In genomic region chr6:111583221-111583620, GRCh38 we compare ENCODE assay signal across 25 cellular contexts.
"Had no signal": no experiment of that assay in that cellular context is flagged by ENCODE, and none has a peak within 500 bp of the region (broad histone marks: within the 10 kb centered on the region; RNA-seq: fewer than 3 reads in every experiment).

No MANE protein-coding gene starts in this region.

- H3K36me3 ChIP-seq: breast epithelium had no signal

- H3K9me3 ChIP-seq: breast epithelium had no signal

- H3K4me1 ChIP-seq: breast epithelium had no signal

- H3K27me3 Mint-ChIP-seq: activated CD4-positive, alpha-beta memory T cell treated with anti-CD3 and anti-CD28 coated beads for 36 hours; activated CD4-positive, alpha-beta T cell treated with anti-CD3 and anti-CD28 coated beads, Interleukin-2, amount 10 ng/mL, durations not matched to agents 7 days and 5 days; activated naive CD8-positive, alpha-beta T cell treated with anti-CD3 and anti-CD28 coated beads for 36 hours; T-cell had no signal

- ATAC-seq: activated T-cell treated with anti-CD3 and anti-CD28 coated beads, Interleukin-2, amount 50 U/mL, for 4 hours; Right ventricle myocardium inferior; T-cell had no signal

- H3K9me3 Mint-ChIP-seq: activated CD4-positive, alpha-beta memory T cell treated with anti-CD3 and anti-CD28 coated beads for 36 hours; activated CD4-positive, alpha-beta T cell treated with anti-CD3 and anti-CD28 coated beads, Interleukin-2, amount 10 ng/mL, durations not matched to agents 7 days and 5 days; activated naive CD4-positive, alpha-beta T cell treated with anti-CD3 and anti-CD28 coated beads for 36 hours; activated naive CD8-positive, alpha-beta T cell treated with anti-CD3 and anti-CD28 coated beads for 36 hours; activated T-cell treated with anti-CD3 and anti-CD28 coated beads, Interleukin-2, amount 50 U/mL, for 4 hours; T-cell had no signal

- H3K27ac Mint-ChIP-seq: activated CD4-positive, alpha-beta memory T cell treated with anti-CD3 and anti-CD28 coated beads for 36 hours; activated CD4-positive, alpha-beta T cell treated with anti-CD3 and anti-CD28 coated beads, Interleukin-2, amount 10 ng/mL, durations not matched to agents 7 days and 5 days; activated naive CD4-positive, alpha-beta T cell treated with anti-CD3 and anti-CD28 coated beads for 36 hours; activated naive CD8-positive, alpha-beta T cell treated with anti-CD3 and anti-CD28 coated beads for 36 hours had no signal

- H3K27me3 ChIP-seq: breast epithelium had no signal

- DNase-seq: activated CD4-positive, alpha-beta memory T cell treated with anti-CD3 and anti-CD28 coated beads for 36 hours; activated CD4-positive, alpha-beta T cell treated with anti-CD3 and anti-CD28 coated beads, Interleukin-2, amount 10 ng/mL, durations not matched to agents 7 days and 5 days; activated CD4-positive, CD25-positive, alpha-beta regulatory T cell; activated CD8-positive, alpha-beta memory T cell treated with anti-CD3 and anti-CD28 coated beads for 24 hours; activated gamma-delta T cell; activated naive CD4-positive, alpha-beta T cell treated with anti-CD3 and anti-CD28 coated beads for 36 hours; activated naive CD8-positive, alpha-beta T cell treated with anti-CD3 and anti-CD28 coated beads for 36 hours; activated T-cell treated with anti-CD3 and anti-CD28 coated beads, Interleukin-2, amount 50 U/mL, for 4 hours; anterior cingulate cortex; caudate nucleus; MM.1S; NCI-H1436; NCI-H1694 treated with DMSO at 0.1 percent for 48 hours; NCI-H2029 treated with DMSO at 0.1 percent for 48 hours; NCI-H446; NCI-H524; NCI-H82; RPMI8226; T-cell; T-helper 2 cell; T1000 had no signal

- H3K4me3 ChIP-seq: breast epithelium, SK-N-MC had no signal

- H3K27ac ChIP-seq: SK-N-MC, VCaP had no signal

- H3K4me3 Mint-ChIP-seq: activated CD4-positive, alpha-beta memory T cell treated with anti-CD3 and anti-CD28 coated beads for 36 hours; activated CD4-positive, alpha-beta T cell treated with anti-CD3 and anti-CD28 coated beads, Interleukin-2, amount 10 ng/mL, durations not matched to agents 7 days and 5 days; activated naive CD4-positive, alpha-beta T cell treated with anti-CD3 and anti-CD28 coated beads for 36 hours; activated naive CD8-positive, alpha-beta T cell treated with anti-CD3 and anti-CD28 coated beads for 36 hours; activated T-cell treated with anti-CD3 and anti-CD28 coated beads, Interleukin-2, amount 50 U/mL, for 4 hours; T-cell had no signal
